ENCODE assay signal across 9 cellular contexts in genomic region chrX:8988456-8988855, GRCh38. TPM values are rescaled to one million over a fixed set of nuclear protein-coding genes. Genes with fewer than 3 reads are reported as not detected.
A peak's percentile ranks its signal among the peaks of the same experiment; 100 is the strongest.
DNase-seq lines count a peak whose midpoint lies in the region; ATAC-seq lines count a peak whose summit lies in the region.
"Had no signal": no experiment of that assay in that cellular context is flagged by ENCODE, and none has a peak within 500 bp of the region (broad histone marks: within the 10 kb centered on the region; RNA-seq: fewer than 3 reads in every experiment).

No MANE protein-coding gene starts in this region.

- no peaks in the 10 kb centered on the region for H3K27me3 Mint-ChIP-seq in stimulated activated memory B cell treated with anti-CD40 and anti-IgM and Interleukin-4, amounts not matched to agents 10 μg/mL and 1 μg/mL and 100 μg/mL, for 72 hours

- H3K27ac Mint-ChIP-seq in stimulated activated memory B cell treated with anti-CD40 and anti-IgM and Interleukin-4, amounts not matched to agents 10 μg/mL and 1 μg/mL and 100 μg/mL, for 72 hours, result no peak overlapping the region

- no peaks in the 10 kb centered on the region for H3K36me3 Mint-ChIP-seq in stimulated activated memory B cell treated with anti-CD40 and anti-IgM and Interleukin-4, amounts not matched to agents 10 μg/mL and 1 μg/mL and 100 μg/mL, for 72 hours

- H3K4me1 Mint-ChIP-seq in stimulated activated memory B cell treated with anti-CD40 and anti-IgM and Interleukin-4, amounts not matched to agents 10 μg/mL and 1 μg/mL and 100 μg/mL, for 72 hours, result peaks cover 9% of the 10 kb centered on the region

- H3K4me3 Mint-ChIP-seq in stimulated activated memory B cell treated with anti-CD40 and anti-IgM and Interleukin-4, amounts not matched to agents 10 μg/mL and 1 μg/mL and 100 μg/mL, for 72 hours, result no peak overlapping the region

- DNase-seq in GOT3 (lab: John Stamatoyannopoulos, UW) (peak; percentile 42), activated T-cell treated with anti-CD3 and anti-CD28 coated beads for 24 hours (ENCODE audit: low read depth) (peak; percentile 8), left cardiac atrium (peak; percentile 39)
- peak; percentile 32 for DNase-seq in stimulated activated CD4-positive, alpha-beta T cell treated with anti-CD3 and anti-CD28 coated beads, Interleukin-4, amount 100 ng/mL, for 1 hour
- DNase-seq: amniotic stem cell, RPMI8226 had no signal

- intact Hi-C loops in left cardiac atrium (cut with DNase I), result no loop called here

- ATAC-seq in left cardiac atrium, result peak; percentile 76 to 83
- no peak for ATAC-seq in HG03097 (IDR thresholded peaks at IDR 0.05; ENCODE audit: low FRiP score, unreplicated experiment)
- ATAC-seq in HG03196 (IDR thresholded peaks at IDR 0.05; ENCODE audit: unreplicated experiment), result no peak
- no peak for ATAC-seq in stimulated activated memory B cell treated with anti-CD40 and anti-IgM and Interleukin-4, amounts not matched to agents 10 μg/mL and 1 μg/mL and 100 μg/mL, for 72 hours

- no peaks in the 10 kb centered on the region for H3K9me3 Mint-ChIP-seq in stimulated activated memory B cell treated with anti-CD40 and anti-IgM and Interleukin-4, amounts not matched to agents 10 μg/mL and 1 μg/mL and 100 μg/mL, for 72 hours

RNA-seq across cellular contexts. Expression of gene FAM9B, which starts 45.5 kb away (rescaled TPM):
- not detected for total RNA-seq in left cardiac atrium

Comparison
In these comparisons a context has a peak if more than half of its experiments do, and no peak if none do; other contexts are left out.
1. ATAC-seq: peak in left cardiac atrium (2 of 2); none in HG03097 (single experiment), HG03196 (single experiment) and stimulated activated memory B cell treated with anti-CD40 and anti-IgM and Interleukin-4, amounts not matched to agents 10 μg/mL and 1 μg/mL and 100 μg/mL, for 72 hours (single experiment).
2. Peak in every context shown above with its lines, with median percentiles within 50 percentile points of each other: DNase-seq.